ENCODE assay signal across 8 cellular contexts in the genomic region with DNA sequence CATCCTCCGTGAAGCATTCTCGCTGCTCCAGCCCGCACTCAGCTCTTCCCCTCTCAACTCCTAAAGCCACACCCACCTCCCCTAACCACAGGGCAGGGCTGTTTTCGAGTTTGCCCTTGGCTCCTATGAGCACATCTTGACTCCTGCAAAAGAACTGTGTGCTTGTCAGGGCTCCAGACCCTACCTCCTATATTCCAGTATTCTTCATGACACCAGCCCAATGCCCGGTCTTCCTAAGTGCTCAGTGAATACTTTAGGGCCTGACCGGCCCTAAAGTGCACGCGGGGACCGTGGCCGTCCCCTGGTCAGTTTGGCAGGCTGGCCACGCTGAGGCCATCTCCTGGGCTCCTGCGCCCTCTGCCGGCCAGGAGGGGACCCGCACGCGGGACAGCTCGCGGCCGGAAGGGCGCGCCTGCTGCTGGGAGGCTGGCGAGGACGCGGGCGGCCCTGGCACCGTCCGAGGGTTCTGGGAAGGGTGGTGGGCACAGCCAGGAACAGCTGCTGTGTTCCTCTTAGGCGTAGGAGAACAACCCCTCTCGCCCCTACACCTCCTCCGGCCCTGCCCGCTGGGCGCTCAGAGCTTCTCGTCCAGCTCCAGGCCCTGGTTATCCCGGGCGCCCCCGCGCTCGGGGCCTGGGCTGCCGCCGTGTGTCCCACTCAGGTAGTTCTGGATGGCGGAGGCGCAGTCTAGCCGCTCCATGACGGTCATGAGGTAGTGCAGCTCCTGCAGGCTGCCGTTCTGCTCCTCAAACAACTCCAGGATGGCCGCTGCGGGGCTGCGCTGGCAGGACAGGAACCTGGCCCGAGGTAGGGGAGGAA. TPM values are rescaled to one million over a fixed set of nuclear protein-coding genes. Genes with fewer than 3 reads are reported as not detected.
DNase-seq lines count a peak whose midpoint lies in the region; ATAC-seq and TF ChIP-seq lines count a peak whose summit lies in the region.

No MANE protein-coding gene starts in this region.

- no peak for TF ChIP-seq POLR2A in ovary (IDR thresholded peaks at IDR 0.05)

- peak; percentile 87 for DNase-seq in DMS53 (lab: John Stamatoyannopoulos, UW)
- DNase-seq in SJCRH30 = peak; percentile 79 to 88
- peak; percentile 77 for DNase-seq in activated naive CD4-positive, alpha-beta T cell treated with anti-CD3 and anti-CD28 coated beads, Interleukin-2, amount 50 U/mL, for 16 hours
- DNase-seq in Right ventricle myocardium inferior (ENCODE audit: missing footprints) = peak; percentile 94
- peak; percentile 83 to 93 (median 92) for DNase-seq in ovary
- DNase-seq in thoracic aorta (ENCODE audit: low spot score) = peak; percentile 47

- H3K4me3 ChIP-seq in HUES6 (ENCODE audit: low read depth, low read length) (peak overlapping the region; percentile 72), SJCRH30 (peak overlapping the region; percentile 61), ovary (peak overlapping the region; percentile 44), thoracic aorta (peak overlapping the region; percentile 69)

- H3K27me3 ChIP-seq in HUES6 (ENCODE audit: control insufficient read depth, insufficient read depth, low read length) (no peaks in the 10 kb centered on the region), SJCRH30 (no peaks in the 10 kb centered on the region), ovary (no peaks in the 10 kb centered on the region), thoracic aorta (replicated peaks; ENCODE audit: insufficient read depth) (no peaks in the 10 kb centered on the region)

- H3K27ac ChIP-seq in HUES6 (ENCODE audit: low read depth, low read length) (peak overlapping the region; percentile 80; the same call in 1 of the 2 replicates), SJCRH30 (peak overlapping the region; percentile 41), ovary (peak overlapping the region; percentile 63 to 85), thoracic aorta (peak overlapping the region; percentile 16 to 53)

- H3K4me1 ChIP-seq in HUES6 (ENCODE audit: control insufficient read depth, insufficient read depth, low read length) = peaks cover 29% of the 10 kb centered on the region
- H3K4me1 ChIP-seq in SJCRH30 = peaks cover 20% of the 10 kb centered on the region
- H3K4me1 ChIP-seq in ovary (ENCODE audit: insufficient read depth) = peaks cover 4% of the 10 kb centered on the region
- H3K4me1 ChIP-seq in thoracic aorta (ENCODE audit: control insufficient read depth in 1 of 2, low read depth in 2 of 2) = peaks cover 0 to 17% of the 10 kb centered on the region in 2 donors

- H3K9me3 ChIP-seq in HUES6 (ENCODE audit: control insufficient read depth, insufficient read depth, low read depth, low read length) (no peaks in the 10 kb centered on the region), SJCRH30 (replicated peaks) (no peaks in the 10 kb centered on the region), ovary (no peaks in the 10 kb centered on the region), thoracic aorta (no peaks in the 10 kb centered on the region)

- no peak for TF ChIP-seq EP300 in ovary (IDR thresholded peaks at IDR 0.05)

- WGBS in ovary, 3 donors = 2 to 6% (median 5%) methylated on average over 48 to 49 of the region's 49 CpGs

- intact Hi-C loops in Right ventricle myocardium inferior (cut with DNase I) (loop anchor here (1.0 to 2.0 kb wide), 4 partner anchors 21 to 1047 kb away; no protein-coding TSS in a partner anchor), ovary (cut with DNase I) (loop anchor here in 3 of 4 donors (10.0 kb wide), 3 partner anchors 133 to 1043 kb away; partner anchors contain the start of gene LRFN2 (in 1 of the 3))

- TF ChIP-seq CTCF in ovary (IDR thresholded peaks at IDR 0.05) (peak; percentile 98 to 99 (median 99)), thoracic aorta (IDR thresholded peaks at IDR 0.05) (peak; percentile 99)

- peak overlapping the region; percentile 85 for H3K9ac ChIP-seq in HUES6 (ENCODE audit: low read length)

- no peaks in the 10 kb centered on the region for H3K36me3 ChIP-seq in HUES6 (ENCODE audit: control insufficient read depth, insufficient read depth, low read length)
- no peaks in the 10 kb centered on the region for H3K36me3 ChIP-seq in SJCRH30
- H3K36me3 ChIP-seq in ovary = no peaks in the 10 kb centered on the region
- no peaks in the 10 kb centered on the region for H3K36me3 ChIP-seq in thoracic aorta

- ATAC-seq in GM21390 (IDR thresholded peaks at IDR 0.05; ENCODE audit: unreplicated experiment) = peak; percentile 90
- peak; percentile 93 for ATAC-seq in Right ventricle myocardium inferior
- ATAC-seq in thoracic aorta (ENCODE audit: insufficient number of reproducible peaks, low FRiP score, low read depth) = peak; percentile 73

RNA-seq across cellular contexts. Expression of gene UNC5CL, which starts 11.0 kb away (rescaled TPM):
- total RNA-seq in SJCRH30 (2014; rRNA removed; shearing (Covaris generic)) = 0.23 and 0.40 TPM in 2 replicates
- total RNA-seq in Right ventricle myocardium inferior = 0.60 TPM
- total RNA-seq in ovary = 1 to 10 TPM in 2 of 7 donors, under 1 TPM in 5; 0.69 to 2.1 (median 0.86) TPM
- under 1 TPM; 0.60 to 0.91 TPM for polyA plus RNA-seq in ovary
- 1 to 10 TPM; 2.2 to 7.9 TPM for total RNA-seq in thoracic aorta

RNA-seq across cellular contexts. Expression of gene TSPO2, which starts 14.3 kb away (rescaled TPM):
- total RNA-seq in SJCRH30 (2014; rRNA removed; shearing (Covaris generic)) = not detected in 2 replicates
- total RNA-seq in Right ventricle myocardium inferior = not detected
- total RNA-seq in ovary = not detected
- polyA plus RNA-seq in ovary = not detected
- total RNA-seq in thoracic aorta = not detected

RNA-seq across cellular contexts. Expression of gene APOBEC2, which starts 25.0 kb away (rescaled TPM):
- total RNA-seq in SJCRH30 (2014; rRNA removed; shearing (Covaris generic)) = 7.0 and 7.7 TPM in 2 replicates
- total RNA-seq in Right ventricle myocardium inferior = 246 TPM
- total RNA-seq in ovary = not detected
- polyA plus RNA-seq in ovary = under 1 TPM in 1 of 2 donors, not detected in 1; 0.06 TPM
- not detected for total RNA-seq in thoracic aorta

RNA-seq across cellular contexts. Expression of gene OARD1, which starts 44.1 kb away (rescaled TPM):
- 24.8 and 30.8 TPM in 2 replicates for total RNA-seq in SJCRH30 (2014; rRNA removed; shearing (Covaris generic))
- total RNA-seq in Right ventricle myocardium inferior (20.5 TPM), ovary (10 to 100 TPM; 10.6 to 26.9 (median 19.7) TPM), thoracic aorta (10 to 100 TPM in 1 of 2 donors, 1 to 10 TPM in 1; 3.1 to 15.0 TPM)
- 10 to 100 TPM; 33.4 to 34.5 TPM for polyA plus RNA-seq in ovary

RNA-seq across cellular contexts. Expression of gene NFYA, which starts 44.8 kb away (rescaled TPM):
- 32.4 and 33.3 TPM in 2 replicates for total RNA-seq in SJCRH30 (2014; rRNA removed; shearing (Covaris generic))
- total RNA-seq in Right ventricle myocardium inferior = 9.8 TPM
- total RNA-seq in ovary = 10 to 100 TPM in 6 of 7 donors, 1 to 10 TPM in 1; 7.6 to 33.3 (median 20.9) TPM
- polyA plus RNA-seq in ovary = 10 to 100 TPM; 14.2 to 20.7 TPM
- 10 to 100 TPM in 1 of 2 donors, 1 to 10 TPM in 1; 9.2 to 20.6 TPM for total RNA-seq in thoracic aorta

Comparison
In these comparisons a context has a peak if more than half of its experiments do, and no peak if none do; other contexts are left out.
1. Peak in every context shown above with its lines: DNase-seq, ATAC-seq, H3K4me3 ChIP-seq and H3K27ac ChIP-seq.
2. RNA of gene APOBEC2, which starts 25.0 kb away (total RNA-seq): 246 TPM in Right ventricle myocardium inferior (single experiment); 7.0 to 7.7 TPM in SJCRH30, not detected in ovary and not detected in thoracic aorta; every median in the first group is over 10 times any median in the second.